8 cellular contexts compared by ENCODE assay signal in the genomic region with DNA sequence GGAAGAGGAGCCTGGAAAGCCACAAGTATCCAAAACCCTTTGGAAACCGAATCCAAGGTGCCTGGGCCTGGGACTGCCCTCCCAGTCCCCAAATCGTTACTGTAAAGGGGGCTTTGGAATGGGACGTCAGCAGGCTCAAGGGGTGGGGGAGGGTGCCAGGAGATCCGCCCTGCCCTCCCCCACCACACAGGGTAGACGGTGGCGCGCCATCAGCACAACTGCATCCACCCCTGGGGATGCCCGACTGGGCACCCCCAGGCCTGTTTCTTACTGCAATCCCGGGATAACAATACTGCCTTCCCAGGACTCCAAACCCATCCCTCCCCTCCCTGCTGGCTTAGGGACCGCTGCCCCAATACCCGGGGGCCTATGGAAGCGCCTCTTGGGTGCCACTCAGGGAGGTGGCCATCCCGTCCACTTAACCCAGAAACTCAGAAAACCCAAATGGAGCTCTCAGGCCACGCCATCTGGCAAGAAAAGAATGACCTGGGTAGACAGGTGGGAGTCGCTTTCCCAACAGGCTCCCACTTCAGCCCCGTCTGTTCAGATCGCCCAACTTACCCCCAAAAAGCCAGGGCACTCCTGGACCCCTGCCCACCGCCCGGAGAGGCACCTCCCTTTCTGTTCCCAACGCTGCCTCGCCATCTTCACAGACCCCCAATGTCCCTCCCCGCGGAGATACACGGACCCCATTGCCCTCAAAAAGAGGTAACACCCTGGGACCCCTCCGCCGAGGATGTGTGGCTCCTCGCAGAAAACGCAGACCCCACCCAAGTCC. TPM values are rescaled to one million over a fixed set of nuclear protein-coding genes. Genes with fewer than 3 reads are reported as not detected.
A peak's percentile ranks its signal among the peaks of the same experiment; 100 is the strongest.
DNase-seq lines count a peak whose midpoint lies in the region; ATAC-seq, FAIRE-seq and TF ChIP-seq lines count a peak whose summit lies in the region.

No MANE protein-coding gene starts in this region.

- peaks cover 35% of the 10 kb centered on the region for H3K4me1 ChIP-seq in HAP-1
- peaks cover 46% of the 10 kb centered on the region for H3K4me1 ChIP-seq in astrocyte (ENCODE audit: insufficient read depth, low read length)
- peaks cover 0 to 46% (median 21%) of the 10 kb centered on the region in 4 donors for H3K4me1 ChIP-seq in right lobe of liver

- DNase-seq in HAP-1 (ENCODE audit: low spot score in 2 of 2) (peak in 1 of 2 experiments; percentile 30), astrocyte (ENCODE audit: low read depth) (no peak), right lobe of liver (peak; percentile 41 to 65 (median 63)), DMS79 (lab: John Stamatoyannopoulos, UW) (no peak), frontal cortex (ENCODE audit: low spot score in 2 of 2) (no peak), GF-D8 (lab: John Stamatoyannopoulos, UW) (no peak)

- in situ Hi-C loops in HAP-1 (cut with MboI; ENCODE audit: low sequenced_read_pairs) = no loop called here

- TF ChIP-seq POLR2A in right lobe of liver (IDR thresholded peaks at IDR 0.05) = no peak

- H3K27me3 Mint-ChIP-seq in astrocyte (ENCODE audit: low read depth, unreplicated experiment) = no peaks in the 10 kb centered on the region

- no peaks in the 10 kb centered on the region for H3K9me3 ChIP-seq in HAP-1
- no peaks in the 10 kb centered on the region for H3K9me3 ChIP-seq in astrocyte (ENCODE audit: insufficient read depth, low read depth, low read length)
- no peaks in the 10 kb centered on the region for H3K9me3 ChIP-seq in right lobe of liver

- H3K36me3 ChIP-seq in HAP-1 (replicated peaks) (no peaks in the 10 kb centered on the region), astrocyte (ENCODE audit: insufficient read depth, low read length) (no peaks in the 10 kb centered on the region), right lobe of liver (no peaks in the 10 kb centered on the region)

- H3K4me3 ChIP-seq in HAP-1 (peak overlapping the region; percentile 75), astrocyte (ENCODE audit: insufficient read depth, low read depth, low read length) (peak overlapping the region; percentile 86), right lobe of liver (peak overlapping the region in 1 of 3 donors; percentile 70)

- H3K36me3 Mint-ChIP-seq in astrocyte (ENCODE audit: low read depth, unreplicated experiment) = no peaks in the 10 kb centered on the region

- H3K4me2 ChIP-seq in astrocyte (ENCODE audit: low read length) = peak overlapping the region; percentile 98

- ATAC-seq in right lobe of liver (no peak), HG02981 (IDR thresholded peaks at IDR 0.05; ENCODE audit: unreplicated experiment) (no peak)

- peaks cover 59% of the 10 kb centered on the region for H4K20me1 ChIP-seq in astrocyte (ENCODE audit: insufficient read depth, low read length)

- intact Hi-C loops in right lobe of liver (cut with DNase I) = no loop called here

- H3K27me3 ChIP-seq in HAP-1 (ENCODE audit: low read depth) (no peaks in the 10 kb centered on the region), astrocyte (ENCODE audit: insufficient read depth, low read length) (no peaks in the 10 kb centered on the region), right lobe of liver (no peaks in the 10 kb centered on the region)

- H3K27ac ChIP-seq in 22Rv1 (peak overlapping the region; percentile 93), astrocyte (ENCODE audit: low read depth, low read length) (peak overlapping the region; percentile 1), right lobe of liver (peak overlapping the region in 1 of 3 donors; percentile 31)

- FAIRE-seq in astrocyte (lab: Jason Lieb, UNC) = no peak
- FAIRE-seq in frontal cortex (lab: Jason Lieb, UNC) = no peak

- peak overlapping the region; percentile 85 for H3K9ac ChIP-seq in astrocyte (ENCODE audit: low read length)

- no peak for TF ChIP-seq CTCF in 22Rv1 (IDR thresholded peaks at IDR 0.05)
- TF ChIP-seq CTCF in astrocyte (IDR thresholded peaks at IDR 0.05; ENCODE audit: insufficient read depth, low read depth, low read length) = no peak
- no peak for TF ChIP-seq CTCF in right lobe of liver (IDR thresholded peaks at IDR 0.05)

- H3K4me3 Mint-ChIP-seq in astrocyte (ENCODE audit: unreplicated experiment) = peak overlapping the region; percentile 90

- H3K9me3 Mint-ChIP-seq in astrocyte (ENCODE audit: unreplicated experiment) = no peaks in the 10 kb centered on the region

- H2AFZ ChIP-seq in astrocyte (ENCODE audit: low read depth, low read length) = no peak overlapping the region

- peaks cover 4% of the 10 kb centered on the region for H3K4me1 Mint-ChIP-seq in astrocyte (ENCODE audit: low read depth, unreplicated experiment)

- H3K79me2 ChIP-seq in astrocyte (ENCODE audit: insufficient read depth, low read length) = peaks cover 66% of the 10 kb centered on the region

- 48% methylated on average over 8 of the region's 28 CpGs for WGBS in right lobe of liver (ENCODE audit: insufficient coverage, low coverage, low lambda C conversion rate, missing lambda C conversion rate)

- H3K27ac Mint-ChIP-seq in astrocyte (ENCODE audit: unreplicated experiment) = peak overlapping the region; percentile 87

RNA-seq across cellular contexts. Expression of gene KLF16, which starts 2.4 kb away (rescaled TPM):
- total RNA-seq in astrocyte (52.4 and 58.1 TPM in 2 replicates), right lobe of liver (10 to 100 TPM in 5 of 6 experiments, 1 to 10 TPM in 1; 9.9 to 23.6 (median 10.8) TPM), frontal cortex (2.9 TPM)

RNA-seq across cellular contexts. Expression of gene REXO1, which starts 12.7 kb away (rescaled TPM):
- 35.5 and 36.2 TPM in 2 replicates for total RNA-seq in astrocyte
- total RNA-seq in right lobe of liver = 10 to 100 TPM in 4 of 6 experiments, 1 to 10 TPM in 2; 8.0 to 17.7 (median 12.6) TPM
- 5.3 TPM for total RNA-seq in frontal cortex

RNA-seq across cellular contexts. Expression of gene ABHD17A, which starts 24.3 kb away (rescaled TPM):
- total RNA-seq in astrocyte (56.7 and 61.4 TPM in 2 replicates), right lobe of liver (10 to 100 TPM; 20.4 to 49.5 (median 23.5) TPM), frontal cortex (42.0 TPM)

RNA-seq across cellular contexts. Expression of gene ADAT3, which starts 44.2 kb away (rescaled TPM):
- total RNA-seq in astrocyte (3.7 and 5.7 TPM in 2 replicates), right lobe of liver (1 to 10 TPM; 1.8 to 5.3 (median 2.7) TPM), frontal cortex (1.2 TPM)

RNA-seq across cellular contexts. Expression of gene SCAMP4, which starts 44.2 kb away (rescaled TPM):
- 72.2 and 73.4 TPM in 2 replicates for total RNA-seq in astrocyte
- 10 to 100 TPM; 22.1 to 60.6 (median 24.4) TPM for total RNA-seq in right lobe of liver
- 11.4 TPM for total RNA-seq in frontal cortex

Comparison
In these comparisons a context has a peak if more than half of its experiments do, and no peak if none do; other contexts are left out.
1. DNase-seq: peak in right lobe of liver (3 of 3); none in astrocyte (single experiment), DMS79 (single experiment), frontal cortex (0 of 2) and GF-D8 (single experiment).